ENCODE assay signal across 8 cellular contexts in genomic region chr6:159693894-159694545, GRCh38. TPM values are rescaled to one million over a fixed set of nuclear protein-coding genes. Genes with fewer than 3 reads are reported as not detected.
DNase-seq lines count a peak whose midpoint lies in the region; ATAC-seq, FAIRE-seq and TF ChIP-seq lines count a peak whose summit lies in the region.

No MANE protein-coding gene starts in this region.

- H3K27ac Mint-ChIP-seq in activated B cell treated with CpG ODN at 0.5 μM for 24 hours = peak overlapping the region; percentile 88

- BruUV-seq in endothelial cell of umbilical vein (replicated peaks; lab: Mats Ljungman, UMichigan) = TSS peak; percentile 76

- intact Hi-C loops in activated B cell treated with CpG ODN at 0.5 μM for 24 hours (cut with micrococcal nuclease) = loop anchor here (1.0 to 10.0 kb wide), 5 partner anchors 33 to 841 kb away; partner anchors contain the start of genes MRPL18 and WTAP
- intact Hi-C loops in endothelial cell of umbilical vein (cut with micrococcal nuclease) = loop anchor here (1.0 to 10.0 kb wide), 6 partner anchors 33 to 841 kb away; partner anchors contain the start of genes MRPL18 and WTAP
- intact Hi-C loops in upper lobe of right lung (cut with DNase I) = no loop called here

- ATAC-seq in activated B cell treated with CpG ODN at 0.5 μM for 24 hours (ENCODE audit: low read depth) = no peak
- ATAC-seq in upper lobe of right lung = peak; percentile 42

- H4K20me1 ChIP-seq in Loucy (ENCODE audit: insufficient read depth, low read length, poor library complexity, severe bottlenecking) = peaks cover 12% of the 10 kb centered on the region
- no peaks in the 10 kb centered on the region for H4K20me1 ChIP-seq in endothelial cell of umbilical vein (replicated peaks; ENCODE audit: control insufficient read depth, extremely low read depth, insufficient read depth, low read length)

- H3K4me1 Mint-ChIP-seq in activated B cell treated with CpG ODN at 0.5 μM for 24 hours = peaks cover 35% of the 10 kb centered on the region

- H3K4me3 Mint-ChIP-seq in activated B cell treated with CpG ODN at 0.5 μM for 24 hours = peak overlapping the region; percentile 89

- DNase-seq in stimulated activated CD4-positive, alpha-beta T cell treated with anti-CD3 and anti-CD28 coated beads, Interleukin-1b, Interleukin-23, amount 100 ng/mL, for 48 hours = peak; percentile 27
- DNase-seq in stimulated activated CD4-positive, alpha-beta T cell treated with anti-CD3 and anti-CD28 coated beads, Interleukin-4, amount 100 ng/mL, for 1 hour = no peak
- DNase-seq in activated B cell treated with CpG ODN at 0.5 μM for 24 hours (no peak), endothelial cell of umbilical vein (ENCODE audit: low read depth, low spot score) (peak; percentile 76), mucosa of gallbladder (ENCODE audit: low spot score) (peak; percentile 34), upper lobe of right lung (no peak), RPMI8226 (no peak)

- H3K36me3 ChIP-seq in Loucy (ENCODE audit: insufficient read depth, low read length) = no peaks in the 10 kb centered on the region
- peaks cover 0 to 2% of the 10 kb centered on the region in 2 experiments for H3K36me3 ChIP-seq in endothelial cell of umbilical vein (ENCODE audit: control insufficient read depth in 2 of 2, extremely low read depth in 1 of 2, insufficient read depth in 2 of 2, low read length in 2 of 2)
- H3K36me3 ChIP-seq in upper lobe of right lung = peaks cover 10% of the 10 kb centered on the region

- H3K9ac ChIP-seq in Loucy (ENCODE audit: low read depth, low read length, poor library complexity, severe bottlenecking) = peak overlapping the region; percentile 77
- peak overlapping the region; percentile 43 for H3K9ac ChIP-seq in endothelial cell of umbilical vein (replicated peaks; ENCODE audit: extremely low read depth, insufficient read depth, low read length)

- H3F3A ChIP-seq in Loucy (ENCODE audit: low read depth) = no peaks in the 10 kb centered on the region

- TF ChIP-seq POLR2A in endothelial cell of umbilical vein (IDR thresholded peaks at IDR 0.05; ENCODE audit: low read depth, low read length) = no peak

- FAIRE-seq in endothelial cell of umbilical vein (lab: Jason Lieb, UNC) = peak; percentile 82

- CTCF ChIA-PET in activated B cell treated with CpG ODN at 0.5 μM for 24 hours (lab: Charles Lee) = no interaction called here
- CTCF ChIA-PET in endothelial cell of umbilical vein (lab: Charles Lee) = interaction anchor here (0.6 to 0.8 kb wide), 2 partner anchors 27 to 32 kb away, joined by 3 read pairs; no protein-coding TSS in a partner anchor

- H3K4me2 ChIP-seq in Loucy (ENCODE audit: low read depth, low read length, poor library complexity, severe bottlenecking) (peak overlapping the region; percentile 99), endothelial cell of umbilical vein (ENCODE audit: insufficient read depth, low read length) (peak overlapping the region; percentile 97)

- H3K79me2 ChIP-seq in Loucy (ENCODE audit: insufficient read depth, low read length) = peaks cover 39% of the 10 kb centered on the region
- H3K79me2 ChIP-seq in endothelial cell of umbilical vein (ENCODE audit: control insufficient read depth, insufficient read depth, low read length) = peaks cover 12% of the 10 kb centered on the region

- no peak for TF ChIP-seq CTCF in Loucy (conservative IDR thresholded peaks at IDR 0.05; ENCODE audit: low read length)
- TF ChIP-seq CTCF in activated B cell treated with CpG ODN at 0.5 μM for 24 hours (IDR thresholded peaks at IDR 0.05) = no peak
- TF ChIP-seq CTCF in endothelial cell of umbilical vein (IDR thresholded peaks at IDR 0.05; ENCODE audit: extremely low read depth in 1 of 2, insufficient read depth in 1 of 2, low read depth in 1 of 2, low read length in 2 of 2) = no peak
- TF ChIP-seq CTCF in upper lobe of right lung (IDR thresholded peaks at IDR 0.05) = no peak

- H3K4me3 ChIP-seq in Loucy (ENCODE audit: low read length, poor library complexity, severe bottlenecking) (peak overlapping the region; percentile 76), endothelial cell of umbilical vein (replicated peaks in 1 of 3; ENCODE audit: insufficient read depth in 1 of 3, low read depth in 1 of 3, low read length in 3 of 3) (peak overlapping the region; percentile 76 to 78 (median 77)), upper lobe of right lung (peak overlapping the region; percentile 84)

- H3K4me1 ChIP-seq in Loucy (ENCODE audit: insufficient read depth, low read length, poor library complexity, severe bottlenecking) (peaks cover 25% of the 10 kb centered on the region), endothelial cell of umbilical vein (ENCODE audit: control insufficient read depth, extremely low read depth, insufficient read depth, low read length) (peaks cover 27% of the 10 kb centered on the region), upper lobe of right lung (peaks cover 29% of the 10 kb centered on the region)

- no peaks in the 10 kb centered on the region for H3K9me3 ChIP-seq in Loucy (ENCODE audit: insufficient read depth, low read depth, low read length)
- H3K9me3 ChIP-seq in endothelial cell of umbilical vein (replicated peaks; ENCODE audit: control insufficient read depth, insufficient read depth, low read length) = no peaks in the 10 kb centered on the region
- H3K9me3 ChIP-seq in upper lobe of right lung = no peaks in the 10 kb centered on the region

- dilution Hi-C loops in endothelial cell of umbilical vein (cut with MboI; ENCODE audit: extremely low pct_ligation_motif_present, low sequenced_read_pairs) = no loop called here

- H2AFZ ChIP-seq in Loucy (ENCODE audit: low read length) (peak overlapping the region; percentile 94), endothelial cell of umbilical vein (ENCODE audit: low read depth, low read length) (peak overlapping the region; percentile 93)

- H3K27ac ChIP-seq in endothelial cell of umbilical vein (ENCODE audit: insufficient read depth, low read depth, low read length) (peak overlapping the region; percentile 86), upper lobe of right lung (peak overlapping the region; percentile 96)

- no peaks in the 10 kb centered on the region for H3K9me3 Mint-ChIP-seq in activated B cell treated with CpG ODN at 0.5 μM for 24 hours

- no peaks in the 10 kb centered on the region for H3K27me3 Mint-ChIP-seq in activated B cell treated with CpG ODN at 0.5 μM for 24 hours

- H3K9me2 ChIP-seq in Loucy (replicated peaks; ENCODE audit: low read depth, low read length) = no peaks in the 10 kb centered on the region

- H3K9me1 ChIP-seq in endothelial cell of umbilical vein (replicated peaks; ENCODE audit: control insufficient read depth, extremely low read depth, insufficient read depth, low read length) = no peaks in the 10 kb centered on the region

- POLR2A ChIA-PET in activated B cell treated with CpG ODN at 0.5 μM for 24 hours (lab: Charles Lee) (interaction anchor here (0.6 to 6.4 kb wide), 7 partner anchors 8 to 278 kb away, joined by 3 to 95 read pairs (median 7); partner anchors contain the start of genes ACAT2, MRPL18, TCP1 and WTAP), endothelial cell of umbilical vein (lab: Charles Lee) (interaction anchor here (0.7 to 1.9 kb wide), 3 partner anchors 13 to 96 kb away, joined by 3 to 9 read pairs (median 4); partner anchors contain the start of gene TCP1)

- H3K27me3 ChIP-seq in Loucy (ENCODE audit: insufficient read depth, low read length, poor library complexity, severe bottlenecking) (no peaks in the 10 kb centered on the region), endothelial cell of umbilical vein (ENCODE audit: control insufficient read depth in 2 of 2, insufficient read depth in 2 of 2, low read length in 2 of 2) (no peaks in the 10 kb centered on the region), upper lobe of right lung (no peaks in the 10 kb centered on the region)

- H3K36me3 Mint-ChIP-seq in activated B cell treated with CpG ODN at 0.5 μM for 24 hours (ENCODE audit: low read depth) = peaks cover 12% of the 10 kb centered on the region

TF ChIP-seq in endothelial cell of umbilical vein, 7 proteins besides CTCF, POLR2A, EP300 and RAD21 (continues in another document):
- TF ChIP-seq POLR2AphosphoS5 (IDR thresholded peaks at IDR 0.05; ENCODE audit: insufficient read depth, low read depth, low read length) (peak; percentile 32), MYC (IDR thresholded peaks at IDR 0.05; ENCODE audit: low read depth, low read length) (no peak), FOS (IDR thresholded peaks at IDR 0.05; ENCODE audit: borderline replicate concordance, insufficient read depth, low read length) (peak; percentile 38), GATA2 (IDR thresholded peaks at IDR 0.05; ENCODE audit: insufficient read depth, insufficient read length, low read depth, low read length) (no peak), EZH2 (IDR thresholded peaks at IDR 0.05; ENCODE audit: borderline replicate concordance, low read depth, low read length, severe bottlenecking) (no peak), JUN (IDR thresholded peaks at IDR 0.05; ENCODE audit: borderline replicate concordance, insufficient read depth, insufficient read length, low read depth) (peak; percentile 26)

RNA-seq across cellular contexts. Expression of gene SOD2, which starts 1.0 kb away (rescaled TPM):
- 91.0 and 98.2 TPM in 2 replicates for total RNA-seq in activated B cell treated with CpG ODN at 0.5 μM for 24 hours
- 58.9 and 62.7 TPM in 2 replicates for total RNA-seq in endothelial cell of umbilical vein
- polyA plus RNA-seq in endothelial cell of umbilical vein = 27.7 and 31.6 TPM in 2 replicates
- 34.6 and 38.7 TPM in 2 replicates for polyA plus RNA-seq in endothelial cell of umbilical vein (2011; cell fraction: cytosol; rRNA removed)
- 19.9 and 24.7 TPM in 2 replicates for polyA plus RNA-seq in endothelial cell of umbilical vein (2011; cell fraction: nucleus; rRNA removed)
- polyA plus RNA-seq in endothelial cell of umbilical vein (2012) = 63.2 and 71.0 TPM in 2 replicates
- 57.6 and 74.5 TPM in 2 replicates for polyA minus RNA-seq in endothelial cell of umbilical vein
- polyA minus RNA-seq in endothelial cell of umbilical vein (2011; cell fraction: cytosol; rRNA and poly(A)+ RNA removed) = 85.6 TPM
- polyA minus RNA-seq in endothelial cell of umbilical vein (2011; cell fraction: nucleus; rRNA and poly(A)+ RNA removed) = 18.7 and 26.5 TPM in 2 replicates
- total RNA-seq in mucosa of gallbladder = 189 TPM
- total RNA-seq in upper lobe of right lung = 374 TPM

RNA-seq across cellular contexts. Expression of gene WTAP, which starts 33.3 kb away (rescaled TPM):
- 124 and 141 TPM in 2 replicates for total RNA-seq in activated B cell treated with CpG ODN at 0.5 μM for 24 hours
- 75.6 and 81.6 TPM in 2 replicates for total RNA-seq in endothelial cell of umbilical vein
- polyA plus RNA-seq in endothelial cell of umbilical vein = 16.5 and 21.7 TPM in 2 replicates
- polyA plus RNA-seq in endothelial cell of umbilical vein (2011; cell fraction: cytosol; rRNA removed) = 20.7 and 22.2 TPM in 2 replicates
- polyA plus RNA-seq in endothelial cell of umbilical vein (2011; cell fraction: nucleus; rRNA removed) = 31.5 and 37.9 TPM in 2 replicates
- polyA plus RNA-seq in endothelial cell of umbilical vein (2012) = 51.1 and 74.2 TPM in 2 replicates
- 35.7 and 37.0 TPM in 2 replicates for polyA minus RNA-seq in endothelial cell of umbilical vein
- polyA minus RNA-seq in endothelial cell of umbilical vein (2011; cell fraction: cytosol; rRNA and poly(A)+ RNA removed) = 16.8 TPM
- polyA minus RNA-seq in endothelial cell of umbilical vein (2011; cell fraction: nucleus; rRNA and poly(A)+ RNA removed) = 43.8 and 60.2 TPM in 2 replicates
- total RNA-seq in mucosa of gallbladder = 75.4 TPM
- total RNA-seq in upper lobe of right lung = 77.4 TPM

Comparison
In these comparisons a context has a peak if more than half of its experiments do, and no peak if none do; other contexts are left out.
1. DNase-seq: peak in stimulated activated CD4-positive, alpha-beta T cell treated with anti-CD3 and anti-CD28 coated beads, Interleukin-1b, Interleukin-23, amount 100 ng/mL, for 48 hours (single experiment), endothelial cell of umbilical vein (single experiment) and mucosa of gallbladder (single experiment); none in stimulated activated CD4-positive, alpha-beta T cell treated with anti-CD3 and anti-CD28 coated beads, Interleukin-4, amount 100 ng/mL, for 1 hour (single experiment), activated B cell treated with CpG ODN at 0.5 μM for 24 hours (single experiment), upper lobe of right lung (single experiment) and RPMI8226 (single experiment).
2. Peak in every context shown above with its lines, with median percentiles within 50 percentile points of each other: H3K4me3 ChIP-seq.